In the genomic region with DNA sequence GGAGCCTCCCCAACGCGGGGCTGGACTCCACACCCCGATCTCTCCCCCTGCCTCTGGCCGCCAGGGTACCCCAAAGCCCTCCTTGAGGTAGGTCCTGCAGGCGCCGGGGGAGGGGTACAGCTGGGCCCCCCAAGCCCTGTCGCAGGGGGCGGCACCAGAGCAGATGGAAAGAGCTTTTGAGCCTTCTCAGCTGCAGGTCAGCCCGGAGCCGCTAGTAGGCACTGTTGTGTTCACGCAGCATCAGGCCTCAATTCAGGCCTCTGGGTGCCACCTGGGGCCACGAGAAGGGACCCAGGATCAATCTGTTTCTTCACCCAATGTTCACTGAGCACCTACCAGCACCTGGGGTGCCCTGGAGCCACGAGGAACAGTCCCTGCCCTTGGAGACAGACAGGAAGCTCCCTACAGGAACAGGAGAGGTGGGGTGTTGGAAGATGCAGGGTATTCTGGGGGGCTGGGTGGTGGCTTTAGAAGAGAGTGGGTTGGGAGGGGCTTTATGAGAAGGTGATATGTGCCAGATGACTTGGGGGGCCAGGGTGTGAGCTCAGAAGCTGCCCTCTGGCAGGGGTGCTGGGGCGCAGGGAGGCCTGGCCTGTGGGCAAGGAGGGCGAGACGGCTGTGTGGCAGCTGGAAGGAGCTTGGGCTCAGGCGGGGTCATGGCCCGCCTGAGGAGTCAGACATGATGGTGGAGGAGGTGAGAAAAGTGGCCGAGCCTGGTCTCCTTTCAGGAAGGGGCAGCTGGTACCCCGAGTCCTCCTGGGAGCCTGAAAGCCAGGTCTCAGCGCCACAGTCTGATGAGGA, we compare ENCODE assay signal across 8 cellular contexts.
DNase-seq lines count a peak whose midpoint lies in the region; ATAC-seq and TF ChIP-seq lines count a peak whose summit lies in the region.

No MANE protein-coding gene starts in this region.

- 85% methylated on average over 13 of the region's 21 CpGs for WGBS in mammary epithelial cell (ENCODE audit: low coverage, missing lambda C conversion rate)
- WGBS in trophoblast cell (ENCODE audit: extremely low coverage, insufficient coverage, insufficient read length): no CpG with 5 or more reads among the region's 21 CpGs

- peak overlapping the region; percentile 59 for H3K14ac ChIP-seq in trophoblast cell (ENCODE audit: low read length)

- H2BK120ac ChIP-seq in trophoblast cell (ENCODE audit: insufficient read depth, low read length, poor library complexity): peak overlapping the region; percentile 79

- H2AK5ac ChIP-seq in trophoblast cell (ENCODE audit: low read length): peak overlapping the region; percentile 50

- peak; percentile 91 for TF ChIP-seq CTCF in GM13977 (IDR thresholded peaks at IDR 0.05; ENCODE audit: extremely low read depth, insufficient read depth, missing control alignments)
- TF ChIP-seq CTCF in mammary epithelial cell (conservative IDR thresholded peaks at IDR 0.05 in 1 of 2, IDR thresholded peaks at IDR 0.05 in 1 of 2; ENCODE audit: extremely low read depth in 1 of 2, insufficient read depth in 1 of 2, low read depth in 1 of 2, low read length in 2 of 2): peak; percentile 42 to 63

- H3K27ac ChIP-seq in mammary epithelial cell (ENCODE audit: insufficient read depth, low read depth, low read length) (no peak overlapping the region), trophoblast cell (ENCODE audit: low read depth, low read length) (peak overlapping the region; percentile 90)

- H3K4me3 ChIP-seq in mammary epithelial cell (replicated peaks in 1 of 3; ENCODE audit: insufficient read depth in 1 of 3, low read depth in 2 of 3, low read length in 3 of 3): no peak overlapping the region
- no peak overlapping the region for H3K4me3 ChIP-seq in trophoblast cell (ENCODE audit: low read depth, low read length)

- H3K9me3 ChIP-seq in mammary epithelial cell (replicated peaks; ENCODE audit: insufficient read depth, low read length) (no peaks in the 10 kb centered on the region), trophoblast cell (ENCODE audit: insufficient read depth, low read depth, low read length) (peaks cover under 1% of the 10 kb centered on the region)

- peak overlapping the region; percentile 60 for H2BK12ac ChIP-seq in trophoblast cell (ENCODE audit: low read length)

- peak overlapping the region; percentile 47 for H2BK5ac ChIP-seq in trophoblast cell (ENCODE audit: low read depth, low read length, poor library complexity)

- no TSS peak for BruUV-seq in mammary epithelial cell (replicated peaks; lab: Mats Ljungman, UMichigan)

- dilution Hi-C loops in mammary epithelial cell (cut with HindIII; ENCODE audit: low sequenced_read_pairs): no loop called here

- peak; percentile 31; the same call in 2 of the 3 replicates for ATAC-seq in SK-N-SH treated with all-trans-retinoic acid at 6 μM for 48 hours
- ATAC-seq in GM21619 (IDR thresholded peaks at IDR 0.05; ENCODE audit: unreplicated experiment): no peak
- no peak for ATAC-seq in GM18511 (IDR thresholded peaks at IDR 0.05; ENCODE audit: unreplicated experiment)

- H3K23ac ChIP-seq in trophoblast cell (ENCODE audit: low read length): no peak overlapping the region

- CTCF ChIA-PET in mammary epithelial cell (lab: Charles Lee; ENCODE audit: low non-redundant PET): no interaction called here

- H3K79me1 ChIP-seq in trophoblast cell (ENCODE audit: low read length): peaks cover 20% of the 10 kb centered on the region

- no peak overlapping the region for H3K4me2 ChIP-seq in mammary epithelial cell (ENCODE audit: insufficient read depth, low read depth, low read length)
- H3K4me2 ChIP-seq in trophoblast cell (ENCODE audit: low read length): no peak overlapping the region

- intact Hi-C loops in mammary epithelial cell (cut with micrococcal nuclease): no loop called here

- H3K18ac ChIP-seq in trophoblast cell (ENCODE audit: low read length): peak overlapping the region; percentile 53

- in situ Hi-C loops in GM13977 (cut with MboI; ENCODE audit: low pct_unique_long_range_greater_than_20kb, low sequenced_read_pairs, unreplicated experiment) (loop anchor here (10.0 kb wide), 1 partner anchor 114 kb away; no protein-coding TSS in a partner anchor), mammary epithelial cell (cut with MboI; ENCODE audit: low sequenced_read_pairs in 2 of 2) (no loop called here)

- H4K20me1 ChIP-seq in mammary epithelial cell (ENCODE audit: insufficient read depth, low read length): no peaks in the 10 kb centered on the region

- DNase-seq in GM13977 (ENCODE audit: low spot score) (peak; percentile 89), mammary epithelial cell (no peak), trophoblast cell (peak in 1 of 2 donors; percentile 50), Ammon's horn (ENCODE audit: low spot score) (no peak), occipital lobe (lab: John Stamatoyannopoulos, UW) (no peak)

- H3K79me2 ChIP-seq in mammary epithelial cell (ENCODE audit: insufficient read depth, low read length) (no peaks in the 10 kb centered on the region), trophoblast cell (ENCODE audit: control insufficient read depth, insufficient read depth, low read length, poor library complexity) (peaks cover 8% of the 10 kb centered on the region)

- H4K12ac ChIP-seq in trophoblast cell (ENCODE audit: low read depth, low read length): peak overlapping the region; percentile 40

- no peaks in the 10 kb centered on the region for H3K36me3 ChIP-seq in mammary epithelial cell (ENCODE audit: insufficient read depth, low read length)
- H3K36me3 ChIP-seq in trophoblast cell (ENCODE audit: control insufficient read depth in 1 of 2, insufficient read depth in 2 of 2, low read length in 2 of 2): no peaks in the 10 kb centered on the region

- H3K27me3 ChIP-seq in mammary epithelial cell (ENCODE audit: insufficient read depth, low read length) (no peaks in the 10 kb centered on the region), trophoblast cell (ENCODE audit: insufficient read depth, low read length) (no peaks in the 10 kb centered on the region)

- H3K4me1 ChIP-seq in mammary epithelial cell (ENCODE audit: insufficient read depth, low read length) (peaks cover 10% of the 10 kb centered on the region), trophoblast cell (ENCODE audit: control insufficient read depth in 1 of 2, insufficient read depth in 2 of 2, low read length in 2 of 2) (peaks cover 17 to 23% of the 10 kb centered on the region in 2 experiments)

- H2AFZ ChIP-seq in mammary epithelial cell (ENCODE audit: low read depth, low read length): no peak overlapping the region
- peak overlapping the region; percentile 7 for H2AFZ ChIP-seq in trophoblast cell (ENCODE audit: insufficient read depth, low read length, poor library complexity)

- H3K9ac ChIP-seq in mammary epithelial cell (ENCODE audit: insufficient read depth, low read length) (no peak overlapping the region), trophoblast cell (ENCODE audit: low read length) (no peak overlapping the region)

- peak overlapping the region; percentile 97 for H4K91ac ChIP-seq in trophoblast cell (ENCODE audit: low read depth, low read length)

- peak overlapping the region; percentile 52 for H4K8ac ChIP-seq in trophoblast cell (ENCODE audit: low read depth, low read length)

- H3K4ac ChIP-seq in trophoblast cell (ENCODE audit: low read depth, low read length): peak overlapping the region; percentile 67

TF ChIP-seq in SK-N-SH treated with all-trans-retinoic acid at 6 μM for 48 hours, 23 proteins besides CTCF, POLR2A, EP300 and RAD21:
- no peak for TF ChIP-seq ESRRG (CRISPR knock-in tag; IDR thresholded peaks at IDR 0.05)
- TF ChIP-seq TOX (CRISPR knock-in tag; IDR thresholded peaks at IDR 0.05; ENCODE audit: borderline replicate concordance): no peak
- no peak for TF ChIP-seq ZNF8 (CRISPR knock-in tag; IDR thresholded peaks at IDR 0.05)
- no peak for TF ChIP-seq TCF4 (CRISPR knock-in tag; IDR thresholded peaks at IDR 0.05; ENCODE audit: borderline replicate concordance)
- TF ChIP-seq ISL1 (CRISPR knock-in tag; IDR thresholded peaks at IDR 0.05): no peak
